9 cellular contexts compared by ENCODE assay signal in the genomic region with DNA sequence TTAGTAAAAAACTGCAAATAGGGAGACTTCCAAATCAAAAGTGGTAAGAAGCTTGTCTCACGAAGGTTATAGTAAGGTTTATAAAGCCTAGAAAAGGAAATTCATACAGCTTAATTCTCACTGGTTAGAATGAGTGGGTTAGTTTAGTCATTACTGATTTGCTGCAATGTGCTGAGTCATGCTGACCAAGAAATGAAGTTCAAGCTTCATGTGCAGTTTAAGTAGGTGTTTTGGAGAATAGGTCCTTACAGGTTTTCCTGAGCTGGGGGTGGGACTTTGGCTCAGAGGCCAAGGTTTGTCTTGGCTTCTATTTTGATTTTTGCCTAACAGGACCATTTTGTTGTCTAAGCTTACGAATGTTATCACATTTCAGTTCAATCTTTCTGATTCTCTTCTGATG. TPM values are rescaled to one million over a fixed set of nuclear protein-coding genes. Genes with fewer than 3 reads are reported as not detected.
DNase-seq lines count a peak whose midpoint lies in the region; ATAC-seq and TF ChIP-seq lines count a peak whose summit lies in the region.
"Had no signal": no experiment of that assay in that cellular context is flagged by ENCODE, and none has a peak within 500 bp of the region (broad histone marks: within the 10 kb centered on the region; RNA-seq: fewer than 3 reads in every experiment).

No MANE protein-coding gene starts in this region.

- no peaks in the 10 kb centered on the region for H3K27me3 ChIP-seq in BJ (ENCODE audit: control insufficient read depth, insufficient read depth, low read length)
- no peaks in the 10 kb centered on the region for H3K27me3 ChIP-seq in MM.1S (replicated peaks; ENCODE audit: insufficient read depth, low read length)
- H3K27me3 ChIP-seq in liver (ENCODE audit: control insufficient read depth in 4 of 4, insufficient read depth in 4 of 4, low read length in 3 of 4): no peaks in the 10 kb centered on the region

- TF ChIP-seq CTCF in BJ (IDR thresholded peaks at IDR 0.05; ENCODE audit: insufficient read depth, low read depth, low read length) (no peak), MM.1S (IDR thresholded peaks at IDR 0.05; ENCODE audit: low read length) (no peak), astrocyte of the spinal cord (IDR thresholded peaks at IDR 0.05; ENCODE audit: low read depth, low read length) (no peak), liver (IDR thresholded peaks at IDR 0.05; ENCODE audit: low read depth, low read length, missing input control) (no peak)

- in situ Hi-C loops in astrocyte of the spinal cord (cut with HindIII; ENCODE audit: low sequenced_read_pairs): no loop called here

- no peak overlapping the region for H2AFZ ChIP-seq in MM.1S (ENCODE audit: low read length)

- no peaks in the 10 kb centered on the region for H3F3A ChIP-seq in MM.1S (ENCODE audit: insufficient read depth, low read length)

- peak; percentile 56 for DNase-seq in BJ (ENCODE audit: low read depth)
- DNase-seq in MM.1S: peak; percentile 56
- peak; percentile 82 for DNase-seq in astrocyte of the spinal cord (ENCODE audit: low read depth, low spot score)
- no peak for DNase-seq in NCI-H146 (lab: John Stamatoyannopoulos, UW)
- no peak for DNase-seq in COLO829 (ENCODE audit: low spot score)

- no peaks in the 10 kb centered on the region for H4K20me1 ChIP-seq in MM.1S (ENCODE audit: insufficient read depth, low read length)

- H3K4me3 ChIP-seq in BJ (ENCODE audit: low read depth, low read length) (no peak overlapping the region), MM.1S (ENCODE audit: low read length) (no peak overlapping the region), astrocyte of the spinal cord (ENCODE audit: low read depth, low read length) (no peak overlapping the region), liver (ENCODE audit: low read depth in 1 of 3, low read length in 3 of 3) (peak overlapping the region in 1 of 3 donors; percentile 14)

- H3K9me3 ChIP-seq in MM.1S (replicated peaks; ENCODE audit: insufficient read depth, low read length) (no peaks in the 10 kb centered on the region), liver (ENCODE audit: control insufficient read depth in 4 of 4, low read length in 3 of 4) (no peaks in the 10 kb centered on the region)

- H3K79me2 ChIP-seq in MM.1S (ENCODE audit: low read length): no peaks in the 10 kb centered on the region

- WGBS in liver: 50% methylated on average over 2 of the region's 2 CpGs

- ATAC-seq in GM19043 (IDR thresholded peaks at IDR 0.05; ENCODE audit: low read depth, unreplicated experiment) (peak; percentile 60), HG02588 (IDR thresholded peaks at IDR 0.05; ENCODE audit: unreplicated experiment) (no peak)

- H3K4me1 ChIP-seq in MM.1S (ENCODE audit: low read length) (peaks cover 13% of the 10 kb centered on the region), liver (ENCODE audit: control insufficient read depth in 4 of 4, insufficient read depth in 4 of 4, low read length in 3 of 4) (peaks cover 0 to 5% (median 2%) of the 10 kb centered on the region in 4 donors)

- POLR2A ChIA-PET in BJ (lab: Charles Lee): interaction anchor here (0.7 to 0.9 kb wide), 2 partner anchors 12 to 1722 kb away, joined by 3 to 5 read pairs; no protein-coding TSS in a partner anchor

- no peak overlapping the region for H3K4me2 ChIP-seq in MM.1S (ENCODE audit: low read depth, low read length)

- H3K27ac ChIP-seq in MM.1S (ENCODE audit: low read length) (no peak overlapping the region), liver (ENCODE audit: low read depth in 1 of 2, low read length in 2 of 2) (no peak overlapping the region)

- no peak for TF ChIP-seq RAD21 in liver (IDR thresholded peaks at IDR 0.05)

- no peaks in the 10 kb centered on the region for H3K9me2 ChIP-seq in MM.1S (replicated peaks; ENCODE audit: insufficient read depth, low read length)

- CTCF ChIA-PET in BJ (lab: Yijun Ruan, JAX): interaction anchor here (0.9 to 1.4 kb wide), 4 partner anchors 13 to 171 kb away, joined by 4 read pairs; no protein-coding TSS in a partner anchor

- H3K36me3 ChIP-seq in BJ (ENCODE audit: control insufficient read depth, insufficient read depth, low read length): peaks cover 7% of the 10 kb centered on the region
- no peaks in the 10 kb centered on the region for H3K36me3 ChIP-seq in MM.1S (replicated peaks; ENCODE audit: insufficient read depth, low read length)
- H3K36me3 ChIP-seq in liver (ENCODE audit: control insufficient read depth in 4 of 4, insufficient read depth in 3 of 4, low read depth in 1 of 4, low read length in 3 of 4): no peaks in the 10 kb centered on the region

- H3K9ac ChIP-seq in MM.1S (ENCODE audit: low read length): no peak overlapping the region
- H3K9ac ChIP-seq in liver (ENCODE audit: low read depth in 1 of 2, low read length in 2 of 2): no peak overlapping the region

TF ChIP-seq in liver, 16 proteins besides CTCF, POLR2A, EP300 and RAD21:
- TF ChIP-seq YY1 (IDR thresholded peaks at IDR 0.05) (peak; percentile 29), HNF4A (conservative IDR thresholded peaks at IDR 0.05) (peak in 1 of 2 donors; percentile 66), JUND (IDR thresholded peaks at IDR 0.05) (no peak), RXRA (IDR thresholded peaks at IDR 0.05) (peak in 1 of 2 donors; percentile 48)

RNA-seq across cellular contexts. Expression of a gene that starts 15.1 kb away (rescaled TPM):
- polyA plus RNA-seq in BJ (2011; rRNA removed): 38.8 and 59.4 TPM in 2 replicates
- 43.6 and 59.1 TPM in 2 replicates for polyA minus RNA-seq in BJ (2011; rRNA and poly(A)+ RNA removed)
- total RNA-seq in liver: 1 to 10 TPM; 3.7 to 6.7 TPM
- 1 to 10 TPM; 1.3 to 2.7 TPM for polyA plus RNA-seq in liver

RNA-seq across cellular contexts. Expression of a gene that starts 56.0 kb away (rescaled TPM):
- polyA plus RNA-seq in BJ (2011; rRNA removed) (not detected in 2 replicates), liver (not detected)
- not detected in 2 replicates for polyA minus RNA-seq in BJ (2011; rRNA and poly(A)+ RNA removed)
- not detected for total RNA-seq in liver
- polyA plus RNA-seq: neural cell had no signal

Comparison
In these comparisons a context has a peak if more than half of its experiments do, and no peak if none do; other contexts are left out.
1. DNase-seq: peak in BJ (single experiment), MM.1S (single experiment) and astrocyte of the spinal cord (single experiment); none in NCI-H146 (single experiment) and COLO829 (single experiment).
2. RNA of a gene that starts 15.1 kb away (polyA plus RNA-seq): 38.8 to 59.4 TPM in BJ; 1.3 to 2.7 TPM in liver; every median in the first group is over 10 times any median in the second.